1 cellular context compared by ENCODE assay signal in genomic region chr19:51508059-51508733, GRCh38.
TF ChIP-seq lines count a peak whose summit lies in the region.

No MANE protein-coding gene starts in this region.

TF ChIP-seq in K562, 482 proteins besides CTCF, POLR2A, EP300 and RAD21 (continued from another document and continues in another):
- no peak for TF ChIP-seq FIP1L1 (IDR thresholded peaks at IDR 0.05; ENCODE audit: low read depth, low read length, poor library complexity, severe bottlenecking)
- TF ChIP-seq SMAD4 (CRISPR knock-in tag; conservative IDR thresholded peaks at IDR 0.05) = peak; percentile 81
- no peak for TF ChIP-seq GTF2A2 (tag; IDR thresholded peaks at IDR 0.05)
- TF ChIP-seq ZNF436 (CRISPR knock-in tag; IDR thresholded peaks at IDR 0.05) = no peak
- no peak for TF ChIP-seq NR0B1 (IDR thresholded peaks at IDR 0.05; ENCODE audit: partially characterized antibody)
- TF ChIP-seq SAFB (IDR thresholded peaks at IDR 0.05; ENCODE audit: borderline replicate concordance, low read depth, low read length) = no peak
- peak; percentile 98 for TF ChIP-seq TCF3 (CRISPR knock-in tag; IDR thresholded peaks at IDR 0.05)
- TF ChIP-seq ZNF263 (CRISPR knock-in tag; IDR thresholded peaks at IDR 0.05; ENCODE audit: borderline replicate concordance) = no peak; the same call in 1 of the 2 replicates
- no peak for TF ChIP-seq SRSF1 (IDR thresholded peaks at IDR 0.05; ENCODE audit: low read depth, low read length)
- TF ChIP-seq, protein P1, sequence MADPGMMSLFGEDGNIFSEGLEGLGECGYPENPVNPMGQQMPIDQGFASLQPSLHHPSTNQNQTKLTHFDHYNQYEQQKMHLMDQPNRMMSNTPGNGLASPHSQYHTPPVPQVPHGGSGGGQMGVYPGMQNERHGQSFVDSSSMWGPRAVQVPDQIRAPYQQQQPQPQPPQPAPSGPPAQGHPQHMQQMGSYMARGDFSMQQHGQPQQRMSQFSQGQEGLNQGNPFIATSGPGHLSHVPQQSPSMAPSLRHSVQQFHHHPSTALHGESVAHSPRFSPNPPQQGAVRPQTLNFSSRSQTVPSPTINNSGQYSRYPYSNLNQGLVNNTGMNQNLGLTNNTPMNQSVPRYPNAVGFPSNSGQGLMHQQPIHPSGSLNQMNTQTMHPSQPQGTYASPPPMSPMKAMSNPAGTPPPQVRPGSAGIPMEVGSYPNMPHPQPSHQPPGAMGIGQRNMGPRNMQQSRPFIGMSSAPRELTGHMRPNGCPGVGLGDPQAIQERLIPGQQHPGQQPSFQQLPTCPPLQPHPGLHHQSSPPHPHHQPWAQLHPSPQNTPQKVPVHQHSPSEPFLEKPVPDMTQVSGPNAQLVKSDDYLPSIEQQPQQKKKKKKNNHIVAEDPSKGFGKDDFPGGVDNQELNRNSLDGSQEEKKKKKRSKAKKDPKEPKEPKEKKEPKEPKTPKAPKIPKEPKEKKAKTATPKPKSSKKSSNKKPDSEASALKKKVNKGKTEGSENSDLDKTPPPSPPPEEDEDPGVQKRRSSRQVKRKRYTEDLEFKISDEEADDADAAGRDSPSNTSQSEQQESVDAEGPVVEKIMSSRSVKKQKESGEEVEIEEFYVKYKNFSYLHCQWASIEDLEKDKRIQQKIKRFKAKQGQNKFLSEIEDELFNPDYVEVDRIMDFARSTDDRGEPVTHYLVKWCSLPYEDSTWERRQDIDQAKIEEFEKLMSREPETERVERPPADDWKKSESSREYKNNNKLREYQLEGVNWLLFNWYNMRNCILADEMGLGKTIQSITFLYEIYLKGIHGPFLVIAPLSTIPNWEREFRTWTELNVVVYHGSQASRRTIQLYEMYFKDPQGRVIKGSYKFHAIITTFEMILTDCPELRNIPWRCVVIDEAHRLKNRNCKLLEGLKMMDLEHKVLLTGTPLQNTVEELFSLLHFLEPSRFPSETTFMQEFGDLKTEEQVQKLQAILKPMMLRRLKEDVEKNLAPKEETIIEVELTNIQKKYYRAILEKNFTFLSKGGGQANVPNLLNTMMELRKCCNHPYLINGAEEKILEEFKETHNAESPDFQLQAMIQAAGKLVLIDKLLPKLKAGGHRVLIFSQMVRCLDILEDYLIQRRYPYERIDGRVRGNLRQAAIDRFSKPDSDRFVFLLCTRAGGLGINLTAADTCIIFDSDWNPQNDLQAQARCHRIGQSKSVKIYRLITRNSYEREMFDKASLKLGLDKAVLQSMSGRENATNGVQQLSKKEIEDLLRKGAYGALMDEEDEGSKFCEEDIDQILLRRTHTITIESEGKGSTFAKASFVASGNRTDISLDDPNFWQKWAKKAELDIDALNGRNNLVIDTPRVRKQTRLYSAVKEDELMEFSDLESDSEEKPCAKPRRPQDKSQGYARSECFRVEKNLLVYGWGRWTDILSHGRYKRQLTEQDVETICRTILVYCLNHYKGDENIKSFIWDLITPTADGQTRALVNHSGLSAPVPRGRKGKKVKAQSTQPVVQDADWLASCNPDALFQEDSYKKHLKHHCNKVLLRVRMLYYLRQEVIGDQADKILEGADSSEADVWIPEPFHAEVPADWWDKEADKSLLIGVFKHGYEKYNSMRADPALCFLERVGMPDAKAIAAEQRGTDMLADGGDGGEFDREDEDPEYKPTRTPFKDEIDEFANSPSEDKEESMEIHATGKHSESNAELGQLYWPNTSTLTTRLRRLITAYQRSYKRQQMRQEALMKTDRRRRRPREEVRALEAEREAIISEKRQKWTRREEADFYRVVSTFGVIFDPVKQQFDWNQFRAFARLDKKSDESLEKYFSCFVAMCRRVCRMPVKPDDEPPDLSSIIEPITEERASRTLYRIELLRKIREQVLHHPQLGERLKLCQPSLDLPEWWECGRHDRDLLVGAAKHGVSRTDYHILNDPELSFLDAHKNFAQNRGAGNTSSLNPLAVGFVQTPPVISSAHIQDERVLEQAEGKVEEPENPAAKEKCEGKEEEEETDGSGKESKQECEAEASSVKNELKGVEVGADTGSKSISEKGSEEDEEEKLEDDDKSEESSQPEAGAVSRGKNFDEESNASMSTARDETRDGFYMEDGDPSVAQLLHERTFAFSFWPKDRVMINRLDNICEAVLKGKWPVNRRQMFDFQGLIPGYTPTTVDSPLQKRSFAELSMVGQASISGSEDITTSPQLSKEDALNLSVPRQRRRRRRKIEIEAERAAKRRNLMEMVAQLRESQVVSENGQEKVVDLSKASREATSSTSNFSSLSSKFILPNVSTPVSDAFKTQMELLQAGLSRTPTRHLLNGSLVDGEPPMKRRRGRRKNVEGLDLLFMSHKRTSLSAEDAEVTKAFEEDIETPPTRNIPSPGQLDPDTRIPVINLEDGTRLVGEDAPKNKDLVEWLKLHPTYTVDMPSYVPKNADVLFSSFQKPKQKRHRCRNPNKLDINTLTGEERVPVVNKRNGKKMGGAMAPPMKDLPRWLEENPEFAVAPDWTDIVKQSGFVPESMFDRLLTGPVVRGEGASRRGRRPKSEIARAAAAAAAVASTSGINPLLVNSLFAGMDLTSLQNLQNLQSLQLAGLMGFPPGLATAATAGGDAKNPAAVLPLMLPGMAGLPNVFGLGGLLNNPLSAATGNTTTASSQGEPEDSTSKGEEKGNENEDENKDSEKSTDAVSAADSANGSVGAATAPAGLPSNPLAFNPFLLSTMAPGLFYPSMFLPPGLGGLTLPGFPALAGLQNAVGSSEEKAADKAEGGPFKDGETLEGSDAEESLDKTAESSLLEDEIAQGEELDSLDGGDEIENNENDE (IDR thresholded peaks at IDR 0.05; ENCODE audit: low read depth, low read length) = no peak
- TF ChIP-seq, protein P2, sequence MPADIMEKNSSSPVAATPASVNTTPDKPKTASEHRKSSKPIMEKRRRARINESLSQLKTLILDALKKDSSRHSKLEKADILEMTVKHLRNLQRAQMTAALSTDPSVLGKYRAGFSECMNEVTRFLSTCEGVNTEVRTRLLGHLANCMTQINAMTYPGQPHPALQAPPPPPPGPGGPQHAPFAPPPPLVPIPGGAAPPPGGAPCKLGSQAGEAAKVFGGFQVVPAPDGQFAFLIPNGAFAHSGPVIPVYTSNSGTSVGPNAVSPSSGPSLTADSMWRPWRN (IDR thresholded peaks at IDR 0.05; ENCODE audit: low read depth) = peak; percentile 62; the same call in 1 of the 2 replicates
- TF ChIP-seq CBX1 (IDR thresholded peaks at IDR 0.05; ENCODE audit: low read depth) = no peak
- TF ChIP-seq STAT5A (IDR thresholded peaks at IDR 0.05; ENCODE audit: borderline replicate concordance, low read length) = peak; percentile 96
- peak; percentile 90 for TF ChIP-seq NEUROD1 (IDR thresholded peaks at IDR 0.05; ENCODE audit: borderline replicate concordance, low read depth, low read length, partially characterized antibody)
- no peak for TF ChIP-seq GTF2B (IDR thresholded peaks at IDR 0.05; ENCODE audit: extremely low read depth, insufficient read length)
- no peak for TF ChIP-seq PRMT5 (CRISPR knock-in tag; IDR thresholded peaks at IDR 0.05)
- TF ChIP-seq BACH1 (tag; IDR thresholded peaks at IDR 0.05) = no peak
- TF ChIP-seq ESRRB (CRISPR knock-in tag; IDR thresholded peaks at IDR 0.05; ENCODE audit: borderline replicate concordance) = no peak
- no peak for TF ChIP-seq TAF9B (IDR thresholded peaks at IDR 0.05; ENCODE audit: partially characterized antibody)
- no peak for TF ChIP-seq CBX5 (IDR thresholded peaks at IDR 0.05; ENCODE audit: borderline replicate concordance, low read depth)
- peak; percentile 61; the same call in 1 of the 2 replicates for TF ChIP-seq NFRKB (IDR thresholded peaks at IDR 0.05; ENCODE audit: low read depth)
- TF ChIP-seq HEY1 (CRISPR knock-in tag; IDR thresholded peaks at IDR 0.05; ENCODE audit: borderline replicate concordance) = no peak
- no peak for TF ChIP-seq DNMT1 (IDR thresholded peaks at IDR 0.05)
- TF ChIP-seq CHAMP1 (IDR thresholded peaks at IDR 0.05) = peak; percentile 81
- TF ChIP-seq RCOR1 (IDR thresholded peaks at IDR 0.05; ENCODE audit: borderline replicate concordance in 1 of 2, low read depth in 2 of 2, low read length in 2 of 2) = peak; percentile 57 to 79; a peak in 3 of 4 replicates
- TF ChIP-seq ZKSCAN1 (IDR thresholded peaks at IDR 0.05; ENCODE audit: low read depth, low read length) = peak; percentile 22; the same call in 1 of the 2 replicates
- TF ChIP-seq, protein P3, sequence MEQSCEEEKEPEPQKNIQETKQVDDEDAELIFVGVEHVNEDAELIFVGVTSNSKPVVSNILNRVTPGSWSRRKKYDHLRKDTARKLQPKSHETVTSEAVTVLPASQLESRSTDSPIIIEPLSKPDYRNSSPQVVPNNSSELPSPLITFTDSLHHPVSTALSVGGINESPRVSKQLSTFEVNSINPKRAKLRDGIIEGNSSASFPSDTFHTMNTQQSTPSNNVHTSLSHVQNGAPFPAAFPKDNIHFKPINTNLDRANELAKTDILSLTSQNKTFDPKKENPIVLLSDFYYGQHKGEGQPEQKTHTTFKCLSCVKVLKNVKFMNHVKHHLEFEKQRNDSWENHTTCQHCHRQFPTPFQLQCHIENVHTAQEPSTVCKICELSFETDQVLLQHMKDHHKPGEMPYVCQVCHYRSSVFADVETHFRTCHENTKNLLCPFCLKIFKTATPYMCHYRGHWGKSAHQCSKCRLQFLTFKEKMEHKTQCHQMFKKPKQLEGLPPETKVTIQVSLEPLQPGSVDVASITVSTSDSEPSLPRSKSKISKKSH (CRISPR knock-in tag; IDR thresholded peaks at IDR 0.05) = no peak
- no peak for TF ChIP-seq SMC3 (conservative IDR thresholded peaks at IDR 0.05; ENCODE audit: insufficient read depth, low read depth, low read length)
- no peak for TF ChIP-seq ZNF217 (CRISPR knock-in tag; IDR thresholded peaks at IDR 0.05)
- no peak for TF ChIP-seq U2AF1 (optimal IDR thresholded peaks at IDR 0.05; ENCODE audit: low read depth, low read length)
- TF ChIP-seq CBX3 (IDR thresholded peaks at IDR 0.05; ENCODE audit: borderline replicate concordance in 1 of 2, low read length in 2 of 2) = peak in 1 of 2 experiments; percentile 76; a peak in 1 of 3 replicates
- TF ChIP-seq PHF20 (IDR thresholded peaks at IDR 0.05; ENCODE audit: partially characterized antibody) = no peak
- TF ChIP-seq SRSF3 (IDR thresholded peaks at IDR 0.05; ENCODE audit: insufficient read depth, low read length) = no peak
- TF ChIP-seq ZNF280A (IDR thresholded peaks at IDR 0.05; ENCODE audit: low read depth, partially characterized antibody) = no peak
- TF ChIP-seq RB1 (IDR thresholded peaks at IDR 0.05; ENCODE audit: low read depth) = no peak
- peak; percentile 75 for TF ChIP-seq MYNN (IDR thresholded peaks at IDR 0.05)
- TF ChIP-seq MYNN (CRISPR knock-in tag; IDR thresholded peaks at IDR 0.05) = no peak
- TF ChIP-seq TRIM24 (IDR thresholded peaks at IDR 0.05) = peak; percentile 91 to 92
- TF ChIP-seq MCM2 (IDR thresholded peaks at IDR 0.05; ENCODE audit: low read depth) = no peak
- TF ChIP-seq HDAC2 (IDR thresholded peaks at IDR 0.05) = peak; percentile 67; the same call in 1 of the 2 replicates
- TF ChIP-seq ZNF778 (CRISPR knock-in tag; IDR thresholded peaks at IDR 0.05) = no peak
- no peak for TF ChIP-seq DDX20 (tag; IDR thresholded peaks at IDR 0.05; ENCODE audit: low read depth)
- TF ChIP-seq, protein P4, sequence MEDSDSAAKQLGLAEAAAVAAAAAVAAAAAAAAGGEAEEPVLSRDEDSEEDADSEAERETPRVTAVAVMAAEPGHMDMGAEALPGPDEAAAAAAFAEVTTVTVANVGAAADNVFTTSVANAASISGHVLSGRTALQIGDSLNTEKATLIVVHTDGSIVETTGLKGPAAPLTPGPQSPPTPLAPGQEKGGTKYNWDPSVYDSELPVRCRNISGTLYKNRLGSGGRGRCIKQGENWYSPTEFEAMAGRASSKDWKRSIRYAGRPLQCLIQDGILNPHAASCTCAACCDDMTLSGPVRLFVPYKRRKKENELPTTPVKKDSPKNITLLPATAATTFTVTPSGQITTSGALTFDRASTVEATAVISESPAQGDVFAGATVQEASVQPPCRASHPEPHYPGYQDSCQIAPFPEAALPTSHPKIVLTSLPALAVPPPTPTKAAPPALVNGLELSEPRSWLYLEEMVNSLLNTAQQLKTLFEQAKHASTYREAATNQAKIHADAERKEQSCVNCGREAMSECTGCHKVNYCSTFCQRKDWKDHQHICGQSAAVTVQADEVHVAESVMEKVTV (CRISPR knock-in tag; IDR thresholded peaks at IDR 0.05) = no peak
- peak; percentile 97 for TF ChIP-seq KLF16 (IDR thresholded peaks at IDR 0.05)
- TF ChIP-seq CBX8 (IDR thresholded peaks at IDR 0.05; ENCODE audit: borderline replicate concordance, extremely low read depth, low read depth, low read length, poor library complexity, severe bottlenecking) = no peak
